Comparison of ENCODE assay signal across 8 cellular contexts in genomic region chr4:49288801-49289200, GRCh38.
DNase-seq lines count a peak whose midpoint lies in the region; ATAC-seq and TF ChIP-seq lines count a peak whose summit lies in the region.
"Not testable (repeated sequence)": the region's sequence is repeated elsewhere in the genome, so short reads cannot be mapped to it uniquely, and the experiment has no call there.

No MANE protein-coding gene starts in this region.

- not testable (repeated sequence) for H3K36me3 ChIP-seq in endodermal cell (ENCODE audit: control insufficient read depth, insufficient read depth, low read length); osteoblast (ENCODE audit: insufficient read depth, low read length)

- not testable (repeated sequence) for ATAC-seq in activated B cell treated with CpG ODN at 0.5 μM for 24 hours (ENCODE audit: low read depth)

- H3K9me3 Mint-ChIP-seq in H9 (peaks cover 32 to 38% of the 10 kb centered on the region in 2 experiments), activated B cell treated with CpG ODN at 0.5 μM for 24 hours (peaks cover 12% of the 10 kb centered on the region), endodermal cell (peaks cover 29% of the 10 kb centered on the region)

- H4K91ac ChIP-seq in H9 (ENCODE audit: insufficient read length, low read depth, low read length): not testable (repeated sequence)

- H3K14ac ChIP-seq in H9 (ENCODE audit: insufficient read depth, low read length): not testable (repeated sequence)

- TF ChIP-seq CTCF in H9 (conservative IDR thresholded peaks at IDR 0.05); activated B cell treated with CpG ODN at 0.5 μM for 24 hours (IDR thresholded peaks at IDR 0.05); endodermal cell (conservative IDR thresholded peaks at IDR 0.05); osteoblast (IDR thresholded peaks at IDR 0.05; ENCODE audit: extremely low read depth, low read depth, low read length): not testable (repeated sequence)

- H3K27ac ChIP-seq in H9 (ENCODE audit: insufficient read length, low read depth, low read length); endodermal cell (ENCODE audit: low read depth, low read length); osteoblast (ENCODE audit: low read depth, low read length): not testable (repeated sequence)

- H2AK5ac ChIP-seq in H9 (ENCODE audit: insufficient read length, low read length): not testable (repeated sequence)

- H3K56ac ChIP-seq in H9 (ENCODE audit: insufficient read length, low read depth, low read length): not testable (repeated sequence)

- H3K9me3 ChIP-seq in H9 (ENCODE audit: control insufficient read depth, low read depth, low read length) (peaks cover 29% of the 10 kb centered on the region), endodermal cell (ENCODE audit: control insufficient read depth, low read length) (peaks cover 22% of the 10 kb centered on the region)
- H3K9me3 ChIP-seq in osteoblast (ENCODE audit: low read depth, low read length): not testable (repeated sequence)

- no CpG with 5 or more reads among the region's 11 CpGs for WGBS in H9 (ENCODE audit: extremely low coverage, insufficient read length, low lambda C conversion rate)
- 90 to 93% methylated on average over 7 to 10 of the region's 11 CpGs for WGBS in endodermal cell (ENCODE audit: insufficient coverage in 1 of 2, insufficient read length in 1 of 2), 2 experiments

- not testable (repeated sequence) for H3K79me1 ChIP-seq in H9 (ENCODE audit: insufficient read depth, low read depth, low read length, poor library complexity, severe bottlenecking)

- H4K8ac ChIP-seq in H9 (replicated peaks; ENCODE audit: insufficient read length, low read depth, low read length): not testable (repeated sequence)

- not testable (repeated sequence) for H3K27me3 Mint-ChIP-seq in H9 (ENCODE audit: low read depth); activated B cell treated with CpG ODN at 0.5 μM for 24 hours; endodermal cell (ENCODE audit: insufficient read depth)

- H2BK5ac ChIP-seq in H9 (ENCODE audit: insufficient read length, low read length): not testable (repeated sequence)

- H4K20me1 ChIP-seq in H9 (ENCODE audit: control insufficient read depth, insufficient read depth, insufficient read length); osteoblast (ENCODE audit: insufficient read depth, low read length): not testable (repeated sequence)

- not testable (repeated sequence) for H2BK120ac ChIP-seq in H9 (ENCODE audit: low read depth, low read length, poor library complexity, severe bottlenecking)

- H3K27me3 ChIP-seq in H9 (ENCODE audit: insufficient read depth, low read length); endodermal cell (ENCODE audit: control insufficient read depth, insufficient read depth, low read length, poor library complexity, severe bottlenecking); osteoblast (ENCODE audit: insufficient read depth, low read length): not testable (repeated sequence)

- H3K36me3 Mint-ChIP-seq in H9 (ENCODE audit: insufficient read depth in 1 of 3, low read depth in 3 of 3): peaks cover 13 to 24% (median 23%) of the 10 kb centered on the region in 3 experiments
- H3K36me3 Mint-ChIP-seq in activated B cell treated with CpG ODN at 0.5 μM for 24 hours (ENCODE audit: low read depth); endodermal cell (ENCODE audit: low read depth): not testable (repeated sequence)

- POLR2A ChIA-PET in activated B cell treated with CpG ODN at 0.5 μM for 24 hours (lab: Charles Lee): not testable (repeated sequence)

- H4K5ac ChIP-seq in H9 (ENCODE audit: insufficient read length, low read depth, low read length): not testable (repeated sequence)

- H3K4me1 Mint-ChIP-seq in H9, activated B cell treated with CpG ODN at 0.5 μM for 24 hours, endodermal cell: not testable (repeated sequence)

- H3K79me2 ChIP-seq in H9 (ENCODE audit: insufficient read depth, low read length); osteoblast (ENCODE audit: insufficient read depth, low read length): not testable (repeated sequence)

- DNase-seq in AG08395 (ENCODE audit: low spot score) (peak; percentile 29), G401 (ENCODE audit: low spot score) (peak; percentile 0), H9 (peak; percentile 28), activated B cell treated with CpG ODN at 0.5 μM for 24 hours (peak; percentile 37), endodermal cell (peak; percentile 39), islet precursor cell (peak; percentile 46), osteoblast (ENCODE audit: insufficient read length, low spot score, missing footprints) (peak; percentile 69), ureter (ENCODE audit: low spot score) (peak; percentile 66)

- H3K4ac ChIP-seq in H9 (ENCODE audit: low read depth, low read length): not testable (repeated sequence)

- H3T11ph ChIP-seq in H9 (ENCODE audit: low read length): not testable (repeated sequence)

- not testable (repeated sequence) for H3K23me2 ChIP-seq in H9 (ENCODE audit: insufficient read length, low read depth, low read length, poor library complexity, severe bottlenecking)

- H3K4me1 ChIP-seq in H9 (ENCODE audit: insufficient read depth, low read length); endodermal cell (ENCODE audit: control insufficient read depth, insufficient read depth, low read length); osteoblast (ENCODE audit: insufficient read depth, low read length): not testable (repeated sequence)

- H3K18ac ChIP-seq in H9 (ENCODE audit: insufficient read length, low read depth, low read length): not testable (repeated sequence)

- H3K9ac ChIP-seq in H9 (ENCODE audit: extremely low read depth, insufficient read length, low read length); endodermal cell (ENCODE audit: extremely low read depth, low read length, poor library complexity, severe bottlenecking): not testable (repeated sequence)

- not testable (repeated sequence) for H3K4me2 ChIP-seq in H9 (ENCODE audit: insufficient read depth, insufficient read length, low read length); osteoblast (ENCODE audit: insufficient read depth, low read length)

- not testable (repeated sequence) for H2BK12ac ChIP-seq in H9 (ENCODE audit: insufficient read length, low read depth, low read length)

- in situ Hi-C loops in G401 (cut with HindIII; ENCODE audit: low sequenced_read_pairs): not testable (repeated sequence)

- intact Hi-C loops in activated B cell treated with CpG ODN at 0.5 μM for 24 hours (cut with micrococcal nuclease): not testable (repeated sequence)

- not testable (repeated sequence) for H2BK15ac ChIP-seq in H9 (ENCODE audit: low read depth, low read length)

- not testable (repeated sequence) for H3K23ac ChIP-seq in H9 (ENCODE audit: insufficient read length, low read depth, low read length)

- CTCF ChIA-PET in activated B cell treated with CpG ODN at 0.5 μM for 24 hours (lab: Charles Lee): not testable (repeated sequence)

- not testable (repeated sequence) for H2BK20ac ChIP-seq in H9 (ENCODE audit: low read depth, low read length, poor library complexity, severe bottlenecking)

- not testable (repeated sequence) for H2AFZ ChIP-seq in H9 (ENCODE audit: low read length); osteoblast (ENCODE audit: low read length)

- H3K4me3 Mint-ChIP-seq in H9, activated B cell treated with CpG ODN at 0.5 μM for 24 hours, endodermal cell: not testable (repeated sequence)

- not testable (repeated sequence) for H3K4me3 ChIP-seq in endodermal cell (ENCODE audit: low read length); osteoblast (ENCODE audit: insufficient read depth, low read length)

- not testable (repeated sequence) for H3K27ac Mint-ChIP-seq in H9, activated B cell treated with CpG ODN at 0.5 μM for 24 hours, endodermal cell

Comparison
In these comparisons a context has a peak if more than half of its experiments do, and no peak if none do; other contexts are left out.
1. DNase-seq: peak in every context shown above with its lines; median percentile 69 in osteoblast; 66 in ureter; 46 in islet precursor cell; 39 in endodermal cell; 37 in activated B cell treated with CpG ODN at 0.5 μM for 24 hours; 29 in AG08395; 28 in H9; 0 in G401.